ENCODE assay signal across 8 cellular contexts in genomic region chr4:123443401-123444297, GRCh38. TPM values are rescaled to one million over a fixed set of nuclear protein-coding genes. Genes with fewer than 3 reads are reported as not detected.
DNase-seq lines count a peak whose midpoint lies in the region; ATAC-seq, FAIRE-seq and TF ChIP-seq lines count a peak whose summit lies in the region.

No MANE protein-coding gene starts in this region.

- no peak for TF ChIP-seq EP300 in SK-N-SH (IDR thresholded peaks at IDR 0.05; ENCODE audit: borderline replicate concordance in 1 of 2, low read depth in 1 of 2, low read length in 1 of 2)

- no peak for TF ChIP-seq RAD21 in SK-N-SH (IDR thresholded peaks at IDR 0.05; ENCODE audit: low read length)

- CTCF ChIA-PET in SK-N-SH (lab: Yijun Ruan, JAX) = no interaction called here

- FAIRE-seq in D721Med (lab: Jason Lieb, UNC) = no peak

- ATAC-seq in SK-N-SH treated with all-trans-retinoic acid at 6 μM for 48 hours (no peak; the same call in 2 of the 3 replicates), HG02840 (IDR thresholded peaks at IDR 0.05; ENCODE audit: low FRiP score, unreplicated experiment) (peak; percentile 57), HG02970 (IDR thresholded peaks at IDR 0.05; ENCODE audit: low FRiP score, unreplicated experiment) (no peak)

- H2AFZ ChIP-seq in SK-N-SH (ENCODE audit: low read depth) (0 out of 2 replicates have a peak overlapping the region, but pooled peaks have one; percentile 20), OCI-LY1 (ENCODE audit: low read length) (no peak overlapping the region)

- peak; percentile 20 for DNase-seq in SK-N-SH
- DNase-seq in putamen (ENCODE audit: low spot score) = peak; percentile 12
- no peak for DNase-seq in D721Med (ENCODE audit: insufficient read length, low spot score)

- H3K9me2 ChIP-seq in SK-N-SH (no peaks in the 10 kb centered on the region), OCI-LY1 (ENCODE audit: low read depth, low read length) (no peaks in the 10 kb centered on the region)

- H3K9me3 ChIP-seq in SK-N-SH (no peaks in the 10 kb centered on the region), OCI-LY1 (ENCODE audit: low read length) (no peaks in the 10 kb centered on the region), ectodermal cell (ENCODE audit: control insufficient read depth, low read length) (no peaks in the 10 kb centered on the region)

- H3K36me3 ChIP-seq in SK-N-SH (replicated peaks in 1 of 2; ENCODE audit: control insufficient read depth in 1 of 2, insufficient read depth in 2 of 2, low read length in 1 of 2) (no peaks in the 10 kb centered on the region), OCI-LY1 (ENCODE audit: insufficient read depth, low read length) (no peaks in the 10 kb centered on the region), ectodermal cell (ENCODE audit: control insufficient read depth, insufficient read depth, low read length) (no peaks in the 10 kb centered on the region)

- no peak overlapping the region for H3K4me3 ChIP-seq in SK-N-SH (ENCODE audit: low read depth in 2 of 2, low read length in 1 of 2)
- H3K4me3 ChIP-seq in OCI-LY1 (ENCODE audit: low read depth, low read length, poor library complexity, severe bottlenecking) = peak overlapping the region; percentile 44
- peak overlapping the region; percentile 2 for H3K4me3 ChIP-seq in ectodermal cell (ENCODE audit: insufficient read depth, low read depth, low read length)

- H3K79me2 ChIP-seq in SK-N-SH (ENCODE audit: insufficient read depth) = no peaks in the 10 kb centered on the region
- H3K79me2 ChIP-seq in OCI-LY1 (ENCODE audit: insufficient read depth, low read length) = no peaks in the 10 kb centered on the region

- TF ChIP-seq CTCF in SK-N-SH (IDR thresholded peaks at IDR 0.05) = no peak
- no peak for TF ChIP-seq CTCF in OCI-LY1 (IDR thresholded peaks at IDR 0.05; ENCODE audit: low read length)
- TF ChIP-seq CTCF in D721Med (IDR thresholded peaks at IDR 0.05; ENCODE audit: insufficient read depth, missing control alignments) = no peak

- H3K27me3 ChIP-seq in SK-N-SH (ENCODE audit: insufficient read depth) (no peaks in the 10 kb centered on the region), OCI-LY1 (ENCODE audit: insufficient read depth, low read length) (no peaks in the 10 kb centered on the region), ectodermal cell (ENCODE audit: control insufficient read depth, insufficient read depth, low read length, poor library complexity, severe bottlenecking) (no peaks in the 10 kb centered on the region)

- H3K27ac ChIP-seq in SK-N-SH (ENCODE audit: low read depth in 2 of 2, low read length in 1 of 2) = no peak overlapping the region
- peak overlapping the region; percentile 96 for H3K27ac ChIP-seq in OCI-LY1 (ENCODE audit: low read depth, low read length, poor library complexity, severe bottlenecking)
- H3K27ac ChIP-seq in ectodermal cell (ENCODE audit: insufficient read depth, low read depth, low read length, poor library complexity, severe bottlenecking) = no peak overlapping the region

- H3K4me2 ChIP-seq in SK-N-SH (no peak overlapping the region), OCI-LY1 (ENCODE audit: low read length) (peak overlapping the region; percentile 66)

- POLR2A ChIA-PET in SK-N-SH (lab: Yijun Ruan, JAX) = no interaction called here

- H3F3A ChIP-seq in SK-N-SH (replicated peaks; ENCODE audit: insufficient read depth) (no peaks in the 10 kb centered on the region), OCI-LY1 (ENCODE audit: insufficient read depth, low read length) (no peaks in the 10 kb centered on the region)

- H3K9ac ChIP-seq in SK-N-SH = no peak overlapping the region
- H3K9ac ChIP-seq in OCI-LY1 (ENCODE audit: low read length) = peak overlapping the region; percentile 62

- H4K20me1 ChIP-seq in SK-N-SH (ENCODE audit: insufficient read depth) = no peaks in the 10 kb centered on the region
- H4K20me1 ChIP-seq in OCI-LY1 (ENCODE audit: insufficient read depth, low read length) = no peaks in the 10 kb centered on the region

- 74% methylated on average over 6 of the region's 6 CpGs for WGBS in SK-N-SH (ENCODE audit: low lambda C conversion rate)
- 7 to 14% methylated on average over 4 to 5 of the region's 6 CpGs for WGBS in ectodermal cell, 2 experiments

- H3K4me1 ChIP-seq in SK-N-SH (ENCODE audit: control insufficient read depth in 1 of 2, insufficient read depth in 2 of 2, low read depth in 1 of 2, low read length in 1 of 2) = peaks cover 0 to 2% of the 10 kb centered on the region in 2 experiments; a peak in 1 of 4 replicates
- H3K4me1 ChIP-seq in OCI-LY1 (ENCODE audit: insufficient read depth, low read length, severe bottlenecking) = peaks cover 65% of the 10 kb centered on the region
- H3K4me1 ChIP-seq in ectodermal cell (ENCODE audit: control insufficient read depth, insufficient read depth, low read length) = peaks cover 10% of the 10 kb centered on the region

TF ChIP-seq in SK-N-SH, 30 proteins besides CTCF, POLR2A, EP300 and RAD21 (continues in another document):
- TF ChIP-seq TAF1 (IDR thresholded peaks at IDR 0.05; ENCODE audit: borderline replicate concordance, low read depth, low read length) = no peak
- TF ChIP-seq PBX3 (IDR thresholded peaks at IDR 0.05) = no peak
- TF ChIP-seq FOSL2 (IDR thresholded peaks at IDR 0.05; ENCODE audit: borderline replicate concordance, low read depth) = no peak
- TF ChIP-seq YY1 (IDR thresholded peaks at IDR 0.05; ENCODE audit: low read depth) = no peak
- TF ChIP-seq TCF12 (IDR thresholded peaks at IDR 0.05) = no peak
- TF ChIP-seq ZBTB33 (IDR thresholded peaks at IDR 0.05; ENCODE audit: borderline replicate concordance, low read depth) = no peak
- no peak for TF ChIP-seq CHD2 (IDR thresholded peaks at IDR 0.05; ENCODE audit: low read length, partially characterized antibody)

TF ChIP-seq in SK-N-SH treated with all-trans-retinoic acid at 6 μM for 48 hours, 23 proteins besides CTCF, POLR2A, EP300 and RAD21 (continues in another document):
- TF ChIP-seq OSR1 (CRISPR knock-in tag; IDR thresholded peaks at IDR 0.05) (no peak), POU6F1 (CRISPR knock-in tag; IDR thresholded peaks at IDR 0.05; ENCODE audit: borderline replicate concordance, low read depth) (no peak), ISL1 (CRISPR knock-in tag; IDR thresholded peaks at IDR 0.05) (no peak), CREB5 (CRISPR knock-in tag; IDR thresholded peaks at IDR 0.05; ENCODE audit: low read depth) (no peak), ARNTL (CRISPR knock-in tag; IDR thresholded peaks at IDR 0.05; ENCODE audit: borderline replicate concordance, low read depth) (no peak), ZNF70 (CRISPR knock-in tag; IDR thresholded peaks at IDR 0.05) (no peak), ZNF8 (CRISPR knock-in tag; IDR thresholded peaks at IDR 0.05) (no peak), TOX (CRISPR knock-in tag; IDR thresholded peaks at IDR 0.05; ENCODE audit: borderline replicate concordance) (no peak), PATZ1 (CRISPR knock-in tag; IDR thresholded peaks at IDR 0.05; ENCODE audit: borderline replicate concordance) (no peak), ZNF565 (CRISPR knock-in tag; conservative IDR thresholded peaks at IDR 0.05; ENCODE audit: low read depth) (no peak), CSDC2 (CRISPR knock-in tag; IDR thresholded peaks at IDR 0.05) (no peak), ZC3H10 (CRISPR knock-in tag; IDR thresholded peaks at IDR 0.05) (no peak), SNAI2 (CRISPR knock-in tag; IDR thresholded peaks at IDR 0.05) (no peak), BACH2 (CRISPR knock-in tag; IDR thresholded peaks at IDR 0.05; ENCODE audit: borderline replicate concordance) (no peak), GLIS3 (CRISPR knock-in tag; IDR thresholded peaks at IDR 0.05) (no peak)

RNA-seq across cellular contexts. Expression of gene SPRY1, which starts 47.1 kb away (rescaled TPM):
- 9.2 and 12.4 TPM in 2 replicates for polyA plus RNA-seq in SK-N-SH (2012; rRNA removed)
- polyA plus RNA-seq in SK-N-SH (2012; cell fraction: cytosol; rRNA removed) = 11.2 and 13.1 TPM in 2 replicates
- 11.7 and 15.6 TPM in 2 replicates for polyA plus RNA-seq in SK-N-SH (2012; cell fraction: nucleus; rRNA removed)
- 9.7 TPM for polyA plus RNA-seq in ectodermal cell (2013, experiment 1 of 4)
- 13.0 TPM for polyA plus RNA-seq in ectodermal cell (2013, experiment 2 of 4)
- polyA plus RNA-seq in ectodermal cell (2013, experiment 3 of 4) = 10.1 TPM
- 11.2 TPM for polyA plus RNA-seq in ectodermal cell (2013, experiment 4 of 4)

Comparison
In these comparisons a context has a peak if more than half of its experiments do, and no peak if none do; other contexts are left out.
1. H3K4me3 ChIP-seq: peak in OCI-LY1 (single experiment) and ectodermal cell (single experiment); none in SK-N-SH (0 of 2).